ENCODE assay signal across 16 cellular contexts in the genomic region with DNA sequence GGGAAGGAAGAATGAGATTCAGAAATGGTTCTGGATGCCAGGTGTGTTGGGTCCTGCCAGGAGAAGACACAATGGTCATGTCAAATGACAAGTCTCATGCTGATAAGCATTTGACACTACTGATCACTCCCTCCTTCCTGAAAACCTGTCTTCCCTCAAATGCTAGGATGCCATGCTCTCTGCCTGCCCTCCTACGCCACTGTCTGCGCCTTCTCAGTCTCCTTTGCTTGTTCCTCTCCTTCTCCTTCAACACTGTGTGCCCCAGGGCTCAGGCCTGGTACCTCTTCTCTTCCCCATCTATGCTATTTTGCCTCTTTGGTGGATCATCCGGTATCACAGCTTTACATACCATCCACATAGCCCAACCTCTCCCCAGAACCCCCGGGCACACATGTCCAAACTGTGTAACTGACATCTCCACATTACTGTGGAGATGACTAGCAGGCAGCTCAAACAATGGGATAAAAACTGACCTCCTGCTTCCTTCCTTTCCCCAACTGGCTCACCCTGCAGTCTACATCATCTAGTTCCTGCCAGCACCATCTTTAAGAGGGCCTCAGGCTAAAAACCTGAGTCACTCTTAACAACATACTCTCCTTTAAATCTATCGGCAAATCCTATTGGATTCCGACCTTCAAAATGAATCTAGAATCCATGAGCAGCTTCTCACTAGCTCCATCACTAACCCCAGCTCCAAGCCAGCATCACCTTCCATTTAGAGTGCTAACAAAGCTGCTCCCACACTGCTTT. TPM values are rescaled to one million over a fixed set of nuclear protein-coding genes. Genes with fewer than 3 reads are reported as not detected.
A peak's percentile ranks its signal among the peaks of the same experiment; 100 is the strongest.
DNase-seq lines count a peak whose midpoint lies in the region; ATAC-seq, FAIRE-seq and TF ChIP-seq lines count a peak whose summit lies in the region.
"Had no signal": no experiment of that assay in that cellular context is flagged by ENCODE, and none has a peak within 500 bp of the region (broad histone marks: within the 10 kb centered on the region; RNA-seq: fewer than 3 reads in every experiment).

No MANE protein-coding gene starts in this region.

- no peak for TF ChIP-seq EP300 in gastroesophageal sphincter (IDR thresholded peaks at IDR 0.05)

- ATAC-seq in naive B cell (ENCODE audit: low read depth in 2 of 2) (no peak), gastroesophageal sphincter (no peak), HG03025 (IDR thresholded peaks at IDR 0.05; ENCODE audit: low FRiP score, unreplicated experiment) (no peak)

- no peak overlapping the region for H3K4me3 ChIP-seq in BLaER1 treated with 17β-estradiol and CSF1 and Interleukin-3, amounts not matched to agents 10 nM and 100 nM
- H3K4me3 ChIP-seq in bronchial epithelial cell (ENCODE audit: low read depth, low read length) (no peak overlapping the region), gastroesophageal sphincter (no peak overlapping the region)

- TF ChIP-seq POLR2A in gastroesophageal sphincter (IDR thresholded peaks at IDR 0.05): no peak

- peak overlapping the region in 4 of 8 donors; percentile 41 to 65 (median 49) for H3K4me3 Mint-ChIP-seq in naive B cell

- peak; percentile 68 for DNase-seq in HT1080 (ENCODE audit: low read depth)
- peak; percentile 88 for DNase-seq in bronchial epithelial cell (ENCODE audit: low read depth)
- no peak for DNase-seq in naive B cell
- no peak for DNase-seq in LoVo (ENCODE audit: low spot score)
- no peak for DNase-seq in NCI-H2171 treated with DMSO at 0.1 percent for 48 hours (lab: John Stamatoyannopoulos, UW)
- DNase-seq: activated CD4-positive, alpha-beta T cell treated with anti-CD3 and anti-CD28 coated beads, Interleukin-2, amount 50 U/mL, for 4 hours; aorta; NCI-H446 treated with DMSO at 0.1 percent for 48 hours; SIG-M5; stimulated activated CD4-positive, alpha-beta T cell treated with anti-CD3 and anti-CD28 coated beads, Interleukin-4, amount 100 ng/mL, for 1 hour had no signal

- peaks cover 72 to 92% (median 89%) of the 10 kb centered on the region in 3 donors for H3K4me1 Mint-ChIP-seq in naive B cell

- peaks cover 33 to 91% (median 63%) of the 10 kb centered on the region in 11 experiments; a peak in 21 of 22 replicates for H3K36me3 ChIP-seq in BLaER1 treated with 17β-estradiol and CSF1 and Interleukin-3, amounts not matched to agents 10 nM and 100 nM
- peaks cover 3% of the 10 kb centered on the region for H3K36me3 ChIP-seq in bronchial epithelial cell (ENCODE audit: control insufficient read depth, insufficient read depth, low read length)
- H3K36me3 ChIP-seq in gastroesophageal sphincter: peaks cover 0 to 61% of the 10 kb centered on the region in 2 donors

- peaks cover 20 to 38% of the 10 kb centered on the region in 2 donors for H3K36me3 Mint-ChIP-seq in naive B cell

- no peaks in the 10 kb centered on the region for H3K27me3 ChIP-seq in BLaER1 treated with 17β-estradiol and CSF1 and Interleukin-3, amounts not matched to agents 10 nM and 100 nM
- H3K27me3 ChIP-seq in bronchial epithelial cell (ENCODE audit: control insufficient read depth, insufficient read depth, low read length) (no peaks in the 10 kb centered on the region), gastroesophageal sphincter (no peaks in the 10 kb centered on the region)

- H3K9ac ChIP-seq in BLaER1 treated with 17β-estradiol and CSF1 and Interleukin-3, amounts not matched to agents 10 nM and 100 nM: peak overlapping the region in 1 of 11 experiments; percentile 12; a peak in 1 of 22 replicates
- H3K9ac ChIP-seq: parathyroid adenoma had no signal

- H4K20me1 ChIP-seq in BLaER1 treated with 17β-estradiol and CSF1 and Interleukin-3, amounts not matched to agents 10 nM and 100 nM: peaks cover 44 to 100% (median 92%) of the 10 kb centered on the region in 11 experiments

- H3K27ac ChIP-seq in BLaER1 treated with 17β-estradiol and CSF1 and Interleukin-3, amounts not matched to agents 10 nM and 100 nM: no peak overlapping the region
- no peak overlapping the region for H3K27ac ChIP-seq in gastroesophageal sphincter
- H3K27ac ChIP-seq: parathyroid adenoma had no signal

- peak; percentile 52 for FAIRE-seq in bronchial epithelial cell (lab: Jason Lieb, UNC)
- FAIRE-seq: GM12892 had no signal

- no peaks in the 10 kb centered on the region for H3K9me3 Mint-ChIP-seq in naive B cell

- peak overlapping the region; percentile 70 to 98 (median 86) for H3K27ac Mint-ChIP-seq in naive B cell

- peak overlapping the region in 10 of 11 experiments; percentile 1 to 99 (median 17); a peak in 15 of 22 replicates for H3K4me2 ChIP-seq in BLaER1 treated with 17β-estradiol and CSF1 and Interleukin-3, amounts not matched to agents 10 nM and 100 nM

- no peaks in the 10 kb centered on the region for H3K27me3 Mint-ChIP-seq in naive B cell

- peaks cover 41 to 76% (median 48%) of the 10 kb centered on the region in 10 experiments for H3K4me1 ChIP-seq in BLaER1 treated with 17β-estradiol and CSF1 and Interleukin-3, amounts not matched to agents 10 nM and 100 nM
- H3K4me1 ChIP-seq in gastroesophageal sphincter: peaks cover 0 to 21% (median 0%) of the 10 kb centered on the region in 3 donors
- H3K4me1 ChIP-seq: parathyroid adenoma had no signal

- WGBS in gastroesophageal sphincter (ENCODE audit: low coverage in 1 of 2), 2 donors: 87 to 91% methylated on average over 5 to 6 of the region's 6 CpGs

- no peaks in the 10 kb centered on the region for H3K9me3 ChIP-seq in BLaER1 treated with 17β-estradiol and CSF1 and Interleukin-3, amounts not matched to agents 10 nM and 100 nM (replicated peaks in 1 of 11)
- no peaks in the 10 kb centered on the region for H3K9me3 ChIP-seq in gastroesophageal sphincter

- no peak for TF ChIP-seq CTCF in bronchial epithelial cell (IDR thresholded peaks at IDR 0.05; ENCODE audit: insufficient read depth, low read length, severe bottlenecking)
- TF ChIP-seq CTCF in gastroesophageal sphincter (IDR thresholded peaks at IDR 0.05): no peak

RNA-seq across cellular contexts. Expression of a gene that starts 8.2 kb away (rescaled TPM):
- 88.1 and 116 TPM in 2 replicates for total RNA-seq in HT1080 (2014; rRNA removed; shearing (Covaris generic))
- polyA plus RNA-seq in HT1080 (2015; cell fraction: cytosol; rRNA removed): 55.8 and 58.0 TPM in 2 replicates
- 80.6 and 81.4 TPM in 2 replicates for polyA plus RNA-seq in HT1080 (2015; cell fraction: nucleus; rRNA removed)
- total RNA-seq in bronchial epithelial cell (44.8 and 55.6 TPM in 2 replicates), gastroesophageal sphincter (10 to 100 TPM; 50.9 to 74.1 (median 55.8) TPM)
- 10 to 100 TPM; 27.4 to 72.0 (median 42.5) TPM for polyA plus RNA-seq in naive B cell (ENCODE audit: low read depth in 6 of 6)

RNA-seq across cellular contexts. Expression of a gene that starts 58.2 kb away (rescaled TPM):
- not detected in 2 replicates for total RNA-seq in HT1080 (2014; rRNA removed; shearing (Covaris generic))
- polyA plus RNA-seq in HT1080 (2015; cell fraction: cytosol; rRNA removed): not detected in 2 replicates
- polyA plus RNA-seq in HT1080 (2015; cell fraction: nucleus; rRNA removed): not detected in 2 replicates
- total RNA-seq in bronchial epithelial cell (not detected in 2 replicates), gastroesophageal sphincter (not detected)
- polyA plus RNA-seq in naive B cell (ENCODE audit: low read depth in 6 of 6): not detected
- total RNA-seq: aorta, subcutaneous adipose tissue had no signal
- polyA plus RNA-seq: aorta had no signal

Comparison
In these comparisons a context has a peak if more than half of its experiments do, and no peak if none do; other contexts are left out.
1. DNase-seq: peak in HT1080 (single experiment) and bronchial epithelial cell (single experiment); none in naive B cell (single experiment), LoVo (single experiment) and NCI-H2171 treated with DMSO at 0.1 percent for 48 hours (single experiment).